ENCODE assay signal across 14 cellular contexts in genomic region chr17:37493249-37494027, GRCh38. TPM values are rescaled to one million over a fixed set of nuclear protein-coding genes. Genes with fewer than 3 reads are reported as not detected.
DNase-seq lines count a peak whose midpoint lies in the region; ATAC-seq and TF ChIP-seq lines count a peak whose summit lies in the region.
"Had no signal": no experiment of that assay in that cellular context is flagged by ENCODE, and none has a peak within 500 bp of the region (broad histone marks: within the 10 kb centered on the region; RNA-seq: fewer than 3 reads in every experiment).

No MANE protein-coding gene starts in this region.

- in situ Hi-C loops in GM23248 (cut with MboI) (no loop called here), SK-MEL-5 (cut with HindIII; ENCODE audit: low pct_unique_long_range_greater_than_20kb, low sequenced_read_pairs) (no loop called here)

- no peak for TF ChIP-seq CTCF in fibroblast of pulmonary artery (IDR thresholded peaks at IDR 0.05; ENCODE audit: low read length, missing control alignments)
- TF ChIP-seq CTCF in smooth muscle cell (IDR thresholded peaks at IDR 0.05; ENCODE audit: borderline replicate concordance, insufficient read depth, poor library complexity, severe bottlenecking), result no peak
- TF ChIP-seq CTCF in activated CD8-positive, alpha-beta T cell treated with anti-CD3 and anti-CD28 coated beads for 36 hours (IDR thresholded peaks at IDR 0.05), result no peak
- TF ChIP-seq CTCF in heart left ventricle (IDR thresholded peaks at IDR 0.05), result no peak

- POLR2A ChIA-PET in activated CD8-positive, alpha-beta T cell treated with anti-CD3 and anti-CD28 coated beads for 36 hours (lab: Charles Lee), result no interaction called here

- TF ChIP-seq POLR2A in heart left ventricle (IDR thresholded peaks at IDR 0.05), result no peak

- H2AFZ ChIP-seq in GM23248 (no peak overlapping the region), smooth muscle cell (ENCODE audit: low read depth) (no peak overlapping the region)

- intact Hi-C loops in activated CD8-positive, alpha-beta T cell treated with anti-CD3 and anti-CD28 coated beads for 36 hours (cut with micrococcal nuclease), result no loop called here
- intact Hi-C loops in heart left ventricle (cut with DNase I), result no loop called here

- no peaks in the 10 kb centered on the region for H3K9me3 Mint-ChIP-seq in activated CD8-positive, alpha-beta T cell treated with anti-CD3 and anti-CD28 coated beads for 36 hours
- H3K9me3 Mint-ChIP-seq: memory B cell; T-helper 1 cell treated with Interleukin-12 subunit alpha and Interleukin-12 subunit beta and Interleukin-4 antibody, amounts not matched to agents 30 μg/mL and 1 μg/mL, for 36 hours had no signal

- no peak overlapping the region for H3K27ac Mint-ChIP-seq in activated CD8-positive, alpha-beta T cell treated with anti-CD3 and anti-CD28 coated beads for 36 hours
- H3K27ac Mint-ChIP-seq: memory B cell; T-helper 1 cell treated with Interleukin-12 subunit alpha and Interleukin-12 subunit beta and Interleukin-4 antibody, amounts not matched to agents 30 μg/mL and 1 μg/mL, for 36 hours had no signal

- H3K4me1 ChIP-seq in GM23248 (ENCODE audit: insufficient read depth), result peaks cover 44% of the 10 kb centered on the region
- H3K4me1 ChIP-seq in smooth muscle cell (ENCODE audit: low read depth), result peaks cover 23% of the 10 kb centered on the region
- peaks cover 0 to 43% (median 22%) of the 10 kb centered on the region in 12 donors for H3K4me1 ChIP-seq in heart left ventricle

- H3K27me3 Mint-ChIP-seq in activated CD8-positive, alpha-beta T cell treated with anti-CD3 and anti-CD28 coated beads for 36 hours, result no peaks in the 10 kb centered on the region
- H3K27me3 Mint-ChIP-seq: memory B cell had no signal

- ATAC-seq in activated CD8-positive, alpha-beta T cell treated with anti-CD3 and anti-CD28 coated beads for 36 hours, result no peak
- no peak for ATAC-seq in heart left ventricle
- ATAC-seq in stimulated activated naive CD8-positive, alpha-beta T cell treated with anti-CD3 and anti-CD28 coated beads, Interleukin-15, Interleukin-2, amounts not matched to agents 100 U/mL and 50 U/mL, for 24 hours, result no peak
- ATAC-seq: right cardiac atrium had no signal

- H3K9ac ChIP-seq in GM23248 (peak overlapping the region; percentile 95), smooth muscle cell (ENCODE audit: low read depth) (peak overlapping the region; percentile 26)

- H3K4me2 ChIP-seq in GM23248 (ENCODE audit: unreplicated experiment) (peak overlapping the region; percentile 95), smooth muscle cell (peak overlapping the region; percentile 92)

- WGBS in GM23248 (ENCODE audit: low coverage in 1 of 2, low lambda C conversion rate in 2 of 2, missing lambda C conversion rate in 2 of 2), 2 experiments, result 1 to 3% methylated on average over 2 of the region's 2 CpGs
- WGBS in smooth muscle cell (ENCODE audit: low lambda C conversion rate), result 24% methylated on average over 2 of the region's 2 CpGs
- 88 to 98% (median 92%) methylated on average over 2 of the region's 2 CpGs for WGBS in heart left ventricle, 4 donors

- no peaks in the 10 kb centered on the region for H3K36me3 Mint-ChIP-seq in activated CD8-positive, alpha-beta T cell treated with anti-CD3 and anti-CD28 coated beads for 36 hours (ENCODE audit: low read depth)
- H3K36me3 Mint-ChIP-seq: memory B cell had no signal

- peaks cover 58% of the 10 kb centered on the region for H3F3A ChIP-seq in GM23248 (ENCODE audit: insufficient read depth)
- peaks cover 11% of the 10 kb centered on the region for H3F3A ChIP-seq in smooth muscle cell (ENCODE audit: low read depth)

- peak; percentile 94 for DNase-seq in GM23248
- DNase-seq in SK-MEL-5 (ENCODE audit: low read depth, low spot score), result peak; percentile 65
- peak; percentile 69 for DNase-seq in fibroblast of pulmonary artery (ENCODE audit: low read depth)
- DNase-seq in smooth muscle cell (lab: John Stamatoyannopoulos, UW; ENCODE audit: unreplicated experiment), result no peak
- no peak for DNase-seq in activated CD8-positive, alpha-beta T cell treated with anti-CD3 and anti-CD28 coated beads for 36 hours
- DNase-seq in heart left ventricle, result no peak
- no peak for DNase-seq in stimulated activated naive CD8-positive, alpha-beta T cell treated with anti-CD3 and anti-CD28 coated beads, Interleukin-15, Interleukin-2, amounts not matched to agents 100 U/mL and 50 U/mL, for 24 hours
- DNase-seq: caudate nucleus, glutamatergic neuron, NCI-H1092 treated with DMSO at 0.1 percent for 48 hours, NCI-H82, right cardiac atrium had no signal

- no peaks in the 10 kb centered on the region for H3K9me3 ChIP-seq in GM23248 (ENCODE audit: low read depth)
- H3K9me3 ChIP-seq in smooth muscle cell (replicated peaks; ENCODE audit: low read depth), result no peaks in the 10 kb centered on the region
- no peaks in the 10 kb centered on the region for H3K9me3 ChIP-seq in heart left ventricle

- H3K4me3 ChIP-seq in GM23248 (peak overlapping the region; percentile 98), fibroblast of pulmonary artery (replicated peaks; ENCODE audit: low read depth, low read length) (no peak overlapping the region), smooth muscle cell (no peak overlapping the region), heart left ventricle (no peak overlapping the region)

- H3K4me3 Mint-ChIP-seq in activated CD8-positive, alpha-beta T cell treated with anti-CD3 and anti-CD28 coated beads for 36 hours, result no peak overlapping the region
- H3K4me3 Mint-ChIP-seq: memory B cell; T-helper 1 cell treated with Interleukin-12 subunit alpha and Interleukin-12 subunit beta and Interleukin-4 antibody, amounts not matched to agents 30 μg/mL and 1 μg/mL, for 36 hours had no signal

- H4K20me1 ChIP-seq in GM23248 (ENCODE audit: insufficient read depth) (0 out of 2 replicates have a peak, but pooled peaks cover 6% of the 10 kb centered on the region), smooth muscle cell (ENCODE audit: low read depth) (peaks cover 55% of the 10 kb centered on the region)

- CTCF ChIA-PET in activated CD8-positive, alpha-beta T cell treated with anti-CD3 and anti-CD28 coated beads for 36 hours (lab: Charles Lee), result interaction anchor here (1.2 kb wide), 1 partner anchor 120 kb away, joined by 3 read pairs; no protein-coding TSS in a partner anchor

- H3K4me1 Mint-ChIP-seq in activated CD8-positive, alpha-beta T cell treated with anti-CD3 and anti-CD28 coated beads for 36 hours (ENCODE audit: low read depth), result peaks cover 43% of the 10 kb centered on the region

- H3K36me3 ChIP-seq in GM23248 (ENCODE audit: low read depth) (no peaks in the 10 kb centered on the region), smooth muscle cell (ENCODE audit: low read depth) (no peaks in the 10 kb centered on the region), heart left ventricle (no peaks in the 10 kb centered on the region)

- no peaks in the 10 kb centered on the region for H3K9me2 ChIP-seq in GM23248 (ENCODE audit: insufficient read depth)

- H3K27me3 ChIP-seq in GM23248 (replicated peaks; ENCODE audit: insufficient read depth) (no peaks in the 10 kb centered on the region), smooth muscle cell (ENCODE audit: low read depth) (no peaks in the 10 kb centered on the region), heart left ventricle (no peaks in the 10 kb centered on the region)

- H3K27ac ChIP-seq in GM23248, result peak overlapping the region; percentile 91
- H3K27ac ChIP-seq in smooth muscle cell (ENCODE audit: low read depth), result peak overlapping the region; percentile 99
- peak overlapping the region in 1 of 12 donors; percentile 25 for H3K27ac ChIP-seq in heart left ventricle

- H3K79me2 ChIP-seq in GM23248 (ENCODE audit: insufficient read depth) (peaks cover 81% of the 10 kb centered on the region), smooth muscle cell (ENCODE audit: low read depth) (peaks cover 67% of the 10 kb centered on the region)

RNA-seq across cellular contexts. Expression of gene DUSP14, which starts 3.7 kb away (rescaled TPM):
- total RNA-seq in GM23248 (2014; rRNA removed; shearing (Covaris generic)), result 154 and 161 TPM in 2 replicates
- 153 and 157 TPM in 2 replicates for polyA plus RNA-seq in GM23248 (2016; fragmentation: Nextera tagmentation; extraction: Ambion mirVana)
- total RNA-seq in SK-MEL-5 (2014; rRNA removed; shearing (Covaris generic)), result 106 and 119 TPM in 2 replicates
- polyA plus RNA-seq in SK-MEL-5 (2015; cell fraction: cytosol; rRNA removed), result 89.7 and 90.1 TPM in 2 replicates
- 28.7 and 39.9 TPM in 2 replicates for polyA plus RNA-seq in SK-MEL-5 (2015; cell fraction: nucleus; rRNA removed)
- 47.1 and 62.1 TPM in 2 replicates for total RNA-seq in smooth muscle cell
- polyA plus RNA-seq in smooth muscle cell, result 40.4 and 59.1 TPM in 2 replicates
- total RNA-seq in activated CD8-positive, alpha-beta T cell treated with anti-CD3 and anti-CD28 coated beads for 36 hours, result 10 to 100 TPM; 13.3 to 15.5 TPM
- total RNA-seq in heart left ventricle, result 10 to 100 TPM; 13.4 to 39.1 (median 16.5) TPM
- polyA plus RNA-seq in heart left ventricle, result 10 to 100 TPM in 1 of 2 donors, 1 to 10 TPM in 1; 9.9 to 24.2 TPM

Comparison
In these comparisons a context has a peak if more than half of its experiments do, and no peak if none do; other contexts are left out.
1. DNase-seq: peak in GM23248 (single experiment), SK-MEL-5 (single experiment) and fibroblast of pulmonary artery (single experiment); none in smooth muscle cell (single experiment), activated CD8-positive, alpha-beta T cell treated with anti-CD3 and anti-CD28 coated beads for 36 hours (single experiment), heart left ventricle (0 of 5) and stimulated activated naive CD8-positive, alpha-beta T cell treated with anti-CD3 and anti-CD28 coated beads, Interleukin-15, Interleukin-2, amounts not matched to agents 100 U/mL and 50 U/mL, for 24 hours (single experiment).